ENCODE assay signal across 1 cellular context in genomic region chr10:37857287-37858211, GRCh38.
TF ChIP-seq lines count a peak whose summit lies in the region.

TSS of gene ZNF248 (minus strand) at chr10:37857610. CDS start at chr10:37856310, 1,300 bp downstream.

TF ChIP-seq in HepG2, 621 proteins besides CTCF, POLR2A, EP300 and RAD21 (continued from another document and continues in another):
- TF ChIP-seq, protein P1, sequence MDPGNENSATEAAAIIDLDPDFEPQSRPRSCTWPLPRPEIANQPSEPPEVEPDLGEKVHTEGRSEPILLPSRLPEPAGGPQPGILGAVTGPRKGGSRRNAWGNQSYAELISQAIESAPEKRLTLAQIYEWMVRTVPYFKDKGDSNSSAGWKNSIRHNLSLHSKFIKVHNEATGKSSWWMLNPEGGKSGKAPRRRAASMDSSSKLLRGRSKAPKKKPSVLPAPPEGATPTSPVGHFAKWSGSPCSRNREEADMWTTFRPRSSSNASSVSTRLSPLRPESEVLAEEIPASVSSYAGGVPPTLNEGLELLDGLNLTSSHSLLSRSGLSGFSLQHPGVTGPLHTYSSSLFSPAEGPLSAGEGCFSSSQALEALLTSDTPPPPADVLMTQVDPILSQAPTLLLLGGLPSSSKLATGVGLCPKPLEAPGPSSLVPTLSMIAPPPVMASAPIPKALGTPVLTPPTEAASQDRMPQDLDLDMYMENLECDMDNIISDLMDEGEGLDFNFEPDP (CRISPR knock-in tag; conservative IDR thresholded peaks at IDR 0.05) = 0 out of 2 replicates have a peak, but pooled peaks have one; percentile 81
- peak; percentile 94; the same call in 1 of the 2 replicates for TF ChIP-seq ZNF160 (CRISPR knock-in tag; IDR thresholded peaks at IDR 0.05)
- TF ChIP-seq NCOA2 (CRISPR knock-in tag; IDR thresholded peaks at IDR 0.05) = peak; percentile 61
- TF ChIP-seq SP5 (CRISPR knock-in tag; IDR thresholded peaks at IDR 0.05; ENCODE audit: borderline replicate concordance, low read depth) = peak; percentile 44
- TF ChIP-seq ZNF570 (CRISPR knock-in tag; IDR thresholded peaks at IDR 0.05; ENCODE audit: borderline replicate concordance) = no peak
- no peak for TF ChIP-seq SMARCC2 (IDR thresholded peaks at IDR 0.05)
- TF ChIP-seq JUND (CRISPR knock-in tag; IDR thresholded peaks at IDR 0.05) = peak; percentile 81
- no peak for TF ChIP-seq ARNT (IDR thresholded peaks at IDR 0.05)
- TF ChIP-seq KAT2B (IDR thresholded peaks at IDR 0.05; ENCODE audit: borderline replicate concordance, low read depth, low read length) = no peak
- TF ChIP-seq GTF2F1 (IDR thresholded peaks at IDR 0.05; ENCODE audit: low read length) = no peak
- TF ChIP-seq ZC3H4 (CRISPR knock-in tag; IDR thresholded peaks at IDR 0.05; ENCODE audit: borderline replicate concordance) = peak; percentile 48; the same call in 1 of the 2 replicates
- no peak for TF ChIP-seq ZNF12 (CRISPR knock-in tag; IDR thresholded peaks at IDR 0.05)
- no peak for TF ChIP-seq TERF1 (CRISPR knock-in tag; IDR thresholded peaks at IDR 0.05)
- TF ChIP-seq ZNF180 (CRISPR knock-in tag; IDR thresholded peaks at IDR 0.05; ENCODE audit: borderline replicate concordance, low read depth) = no peak
- no peak for TF ChIP-seq SMAD9 (CRISPR knock-in tag; IDR thresholded peaks at IDR 0.05)
- TF ChIP-seq ZNF646 (CRISPR knock-in tag; IDR thresholded peaks at IDR 0.05) = no peak
- TF ChIP-seq TEAD2 (CRISPR knock-in tag; IDR thresholded peaks at IDR 0.05) = no peak
- TF ChIP-seq YEATS4 (CRISPR knock-in tag; IDR thresholded peaks at IDR 0.05; ENCODE audit: borderline replicate concordance) = peak; percentile 83
- peak; percentile 84; the same call in 1 of the 2 replicates for TF ChIP-seq ZNF232 (CRISPR knock-in tag; IDR thresholded peaks at IDR 0.05; ENCODE audit: borderline replicate concordance)
- peak; percentile 15; the same call in 1 of the 2 replicates for TF ChIP-seq ZNF510 (CRISPR knock-in tag; IDR thresholded peaks at IDR 0.05; ENCODE audit: low read depth)
- TF ChIP-seq ARNTL (CRISPR knock-in tag; IDR thresholded peaks at IDR 0.05) = peak; percentile 87
- TF ChIP-seq ELF4 (CRISPR knock-in tag; IDR thresholded peaks at IDR 0.05; ENCODE audit: borderline replicate concordance) = 0 out of 2 replicates have a peak, but pooled peaks have one; percentile 60
- TF ChIP-seq ZGPAT (CRISPR knock-in tag; IDR thresholded peaks at IDR 0.05) = peak; percentile 97
- TF ChIP-seq, protein P2, sequence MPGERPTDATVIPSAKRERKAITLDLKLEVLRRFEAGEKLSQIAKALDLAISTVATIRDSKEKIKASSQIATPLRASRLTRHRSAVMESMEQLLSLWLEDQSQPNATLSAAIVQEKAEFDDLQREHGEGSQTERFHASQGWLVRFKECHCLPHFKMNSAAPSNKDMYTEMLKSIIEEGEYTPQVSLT (CRISPR knock-in tag; IDR thresholded peaks at IDR 0.05; ENCODE audit: borderline replicate concordance, low read depth) = no peak
- 0 out of 4 replicates have a peak, but pooled peaks of 1 of the 2 experiments have one; percentile 4 for TF ChIP-seq MAFK (conservative IDR thresholded peaks at IDR 0.05 in 1 of 2, IDR thresholded peaks at IDR 0.05 in 1 of 2; ENCODE audit: low read length in 2 of 2)
- no peak for TF ChIP-seq ZKSCAN1 (IDR thresholded peaks at IDR 0.05; ENCODE audit: low read length)
- TF ChIP-seq IKZF4 (CRISPR knock-in tag; IDR thresholded peaks at IDR 0.05; ENCODE audit: borderline replicate concordance, low read depth, not compliant biosample characterization) = peak; percentile 66
- TF ChIP-seq ZNF251 (CRISPR knock-in tag; IDR thresholded peaks at IDR 0.05) = no peak
- TF ChIP-seq KMT2B (CRISPR knock-in tag; IDR thresholded peaks at IDR 0.05) = peak; percentile 86
- TF ChIP-seq ADNP (CRISPR knock-in tag; IDR thresholded peaks at IDR 0.05) = no peak
- no peak for TF ChIP-seq MATR3 (CRISPR knock-in tag; IDR thresholded peaks at IDR 0.05)
- peak; percentile 65; the same call in 1 of the 2 replicates for TF ChIP-seq KDM5A (IDR thresholded peaks at IDR 0.05; ENCODE audit: borderline replicate concordance, low read length)
- TF ChIP-seq PHF20 (CRISPR knock-in tag; IDR thresholded peaks at IDR 0.05) = peak; percentile 52
- no peak for TF ChIP-seq MZF1 (CRISPR knock-in tag; IDR thresholded peaks at IDR 0.05; ENCODE audit: borderline replicate concordance)
- TF ChIP-seq RAD51 (IDR thresholded peaks at IDR 0.05; ENCODE audit: borderline replicate concordance) = no peak
- peak; percentile 74 for TF ChIP-seq ZNF350 (CRISPR knock-in tag; IDR thresholded peaks at IDR 0.05; ENCODE audit: borderline replicate concordance, low read depth)
- TF ChIP-seq, protein P3, sequence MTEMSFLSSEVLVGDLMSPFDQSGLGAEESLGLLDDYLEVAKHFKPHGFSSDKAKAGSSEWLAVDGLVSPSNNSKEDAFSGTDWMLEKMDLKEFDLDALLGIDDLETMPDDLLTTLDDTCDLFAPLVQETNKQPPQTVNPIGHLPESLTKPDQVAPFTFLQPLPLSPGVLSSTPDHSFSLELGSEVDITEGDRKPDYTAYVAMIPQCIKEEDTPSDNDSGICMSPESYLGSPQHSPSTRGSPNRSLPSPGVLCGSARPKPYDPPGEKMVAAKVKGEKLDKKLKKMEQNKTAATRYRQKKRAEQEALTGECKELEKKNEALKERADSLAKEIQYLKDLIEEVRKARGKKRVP (CRISPR knock-in tag; IDR thresholded peaks at IDR 0.05) = peak in 1 of 2 experiments; percentile 81; a peak in 2 of 4 replicates
- TF ChIP-seq NR2F1 (CRISPR knock-in tag; IDR thresholded peaks at IDR 0.05) = 0 out of 4 replicates have a peak, but pooled peaks of 1 of the 2 experiments have one; percentile 39
- peak; percentile 62; the same call in 1 of the 2 replicates for TF ChIP-seq ZHX1 (CRISPR knock-in tag; IDR thresholded peaks at IDR 0.05; ENCODE audit: low read depth)
- TF ChIP-seq ZBTB8A (CRISPR knock-in tag; IDR thresholded peaks at IDR 0.05; ENCODE audit: borderline replicate concordance, low read depth) = no peak
- TF ChIP-seq ZNF713 (CRISPR knock-in tag; IDR thresholded peaks at IDR 0.05) = peak; percentile 81; the same call in 1 of the 2 replicates
- TF ChIP-seq HNF1A (IDR thresholded peaks at IDR 0.05; ENCODE audit: low read depth) = peak; percentile 15; the same call in 1 of the 2 replicates
- TF ChIP-seq HNF1A (CRISPR knock-in tag; IDR thresholded peaks at IDR 0.05; ENCODE audit: borderline replicate concordance) = peak; percentile 32; the same call in 1 of the 2 replicates
